Comparison of ENCODE assay signal across 19 cellular contexts in the genomic region with DNA sequence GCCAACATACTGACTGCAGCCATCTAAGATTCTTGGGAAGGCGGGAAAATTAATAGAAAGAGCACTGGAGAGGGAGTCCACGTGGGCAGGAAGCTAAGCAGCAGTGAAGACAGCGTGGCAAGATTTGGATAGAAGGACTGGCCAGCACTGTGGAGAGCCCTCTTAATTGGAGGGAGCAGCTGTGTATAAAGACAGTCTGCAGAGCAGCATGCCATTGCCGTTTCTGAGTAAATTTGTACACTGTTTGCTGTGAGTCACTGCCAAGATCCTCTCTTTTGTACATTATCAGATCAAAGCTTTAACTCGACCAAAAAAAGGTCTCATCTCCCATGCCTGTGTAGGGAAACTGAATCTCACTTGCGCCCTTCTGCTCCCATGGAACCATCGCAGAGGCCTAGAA. TPM values are rescaled to one million over a fixed set of nuclear protein-coding genes. Genes with fewer than 3 reads are reported as not detected.
DNase-seq lines count a peak whose midpoint lies in the region; ATAC-seq and TF ChIP-seq lines count a peak whose summit lies in the region.
"Had no signal": no experiment of that assay in that cellular context is flagged by ENCODE, and none has a peak within 500 bp of the region (broad histone marks: within the 10 kb centered on the region; RNA-seq: fewer than 3 reads in every experiment).

No MANE protein-coding gene starts in this region.

- no peaks in the 10 kb centered on the region for H3K9me3 Mint-ChIP-seq in activated CD4-positive, alpha-beta T cell treated with anti-CD3 and anti-CD28 coated beads, Interleukin-2, amount 10 ng/mL, durations not matched to agents 24 days and 14 days

- peak overlapping the region; percentile 0 for H3K27ac Mint-ChIP-seq in activated CD4-positive, alpha-beta T cell treated with anti-CD3 and anti-CD28 coated beads, Interleukin-2, amount 10 ng/mL, durations not matched to agents 24 days and 14 days

- intact Hi-C loops in activated CD4-positive, alpha-beta T cell treated with anti-CD3 and anti-CD28 coated beads, Interleukin-2, amount 10 ng/mL, durations not matched to agents 24 days and 14 days (cut with micrococcal nuclease), result no loop called here
- intact Hi-C loops in gastrocnemius medialis (cut with DNase I; ENCODE audit: low total_unique reads), result no loop called here

- no peak overlapping the region for H3K4me3 Mint-ChIP-seq in activated CD4-positive, alpha-beta T cell treated with anti-CD3 and anti-CD28 coated beads, Interleukin-2, amount 10 ng/mL, durations not matched to agents 24 days and 14 days

- peak overlapping the region; percentile 67 for H3K27ac ChIP-seq in neutrophil
- H3K27ac ChIP-seq in gastrocnemius medialis, result no peak overlapping the region
- H3K27ac ChIP-seq: A549, brain microvascular endothelial cell, hepatocyte, KMS-11 had no signal

- H3K4me1 Mint-ChIP-seq in activated CD4-positive, alpha-beta T cell treated with anti-CD3 and anti-CD28 coated beads, Interleukin-2, amount 10 ng/mL, durations not matched to agents 24 days and 14 days, result peaks cover 22% of the 10 kb centered on the region

- H3K36me3 Mint-ChIP-seq in activated CD4-positive, alpha-beta T cell treated with anti-CD3 and anti-CD28 coated beads, Interleukin-2, amount 10 ng/mL, durations not matched to agents 24 days and 14 days (ENCODE audit: low read depth), result peaks cover 26% of the 10 kb centered on the region

- no peaks in the 10 kb centered on the region for H3K27me3 Mint-ChIP-seq in activated CD4-positive, alpha-beta T cell treated with anti-CD3 and anti-CD28 coated beads, Interleukin-2, amount 10 ng/mL, durations not matched to agents 24 days and 14 days

- no peaks in the 10 kb centered on the region for H3K27me3 ChIP-seq in neutrophil
- H3K27me3 ChIP-seq in gastrocnemius medialis, result no peaks in the 10 kb centered on the region
- H3K27me3 ChIP-seq: brain microvascular endothelial cell had no signal

- H3K4me1 ChIP-seq in neutrophil (ENCODE audit: control insufficient read depth in 1 of 2, insufficient read depth in 1 of 2, low read depth in 1 of 2, low read length in 1 of 2) (peaks cover 11 to 12% of the 10 kb centered on the region in 2 experiments), gastrocnemius medialis (no peaks in the 10 kb centered on the region)
- H3K4me1 ChIP-seq: A549 had no signal

- TF ChIP-seq CTCF in astrocyte of the spinal cord (IDR thresholded peaks at IDR 0.05; ENCODE audit: low read depth, low read length) (no peak), neutrophil (IDR thresholded peaks at IDR 0.05) (no peak), gastrocnemius medialis (IDR thresholded peaks at IDR 0.05 in 4 of 5, conservative IDR thresholded peaks at IDR 0.05 in 1 of 5) (no peak)

- TF ChIP-seq POLR2A in gastrocnemius medialis (IDR thresholded peaks at IDR 0.05), result no peak

- ATAC-seq in HG03439 (IDR thresholded peaks at IDR 0.05; ENCODE audit: unreplicated experiment) (no peak), gastrocnemius medialis (no peak)
- ATAC-seq: A549, right cardiac atrium had no signal

- peaks cover 22% of the 10 kb centered on the region for H3K36me3 ChIP-seq in neutrophil
- H3K36me3 ChIP-seq in gastrocnemius medialis, result no peaks in the 10 kb centered on the region
- H3K36me3 ChIP-seq: brain microvascular endothelial cell had no signal

- H3K4me3 ChIP-seq in astrocyte of the spinal cord (ENCODE audit: low read depth, low read length), result no peak overlapping the region
- H3K4me3 ChIP-seq in neutrophil (ENCODE audit: low read depth in 1 of 2, low read length in 1 of 2), result no peak overlapping the region
- H3K4me3 ChIP-seq in gastrocnemius medialis, result no peak overlapping the region
- H3K4me3 ChIP-seq: A549, hepatocyte had no signal

- in situ Hi-C loops in astrocyte of the spinal cord (cut with HindIII; ENCODE audit: low sequenced_read_pairs) (no loop called here), gastrocnemius medialis (cut with MboI; ENCODE audit: low sequenced_read_pairs in 4 of 4) (no loop called here)

- DNase-seq in activated CD4-positive, alpha-beta T cell treated with anti-CD3 and anti-CD28 coated beads, Interleukin-2, amount 10 ng/mL, durations not matched to agents 24 days and 14 days, result no peak
- DNase-seq in activated CD4-positive, alpha-beta T cell treated with anti-CD3 and anti-CD28 coated beads, Interleukin-2, amount 50 U/mL, for 4 hours, result no peak
- DNase-seq in NCI-H69 (lab: John Stamatoyannopoulos, UW) (peak; percentile 85), astrocyte of the spinal cord (ENCODE audit: low read depth, low spot score) (peak; percentile 27), NK-92 (lab: John Stamatoyannopoulos, UW; ENCODE audit: unreplicated experiment) (no peak), gastrocnemius medialis (no peak)
- DNase-seq: activated effector memory CD4-positive, alpha-beta T cell treated with Interleukin-2 at 50 U/mL for 16 hours; brain microvascular endothelial cell; dermis blood vessel endothelial cell; GOT3; NCI-H1694 treated with DMSO at 0.1 percent for 48 hours; NCI-H524; right cardiac atrium had no signal

- H3K9me3 ChIP-seq in neutrophil (no peaks in the 10 kb centered on the region), gastrocnemius medialis (no peaks in the 10 kb centered on the region)
- H3K9me3 ChIP-seq: A549 had no signal

RNA-seq across cellular contexts. Expression of gene INSYN2B, which starts 45.3 kb away (rescaled TPM):
- not detected in 2 replicates for total RNA-seq in activated CD4-positive, alpha-beta T cell treated with anti-CD3 and anti-CD28 coated beads, Interleukin-2, amount 10 ng/mL, durations not matched to agents 24 days and 14 days
- total RNA-seq in gastrocnemius medialis, result under 1 TPM in 1 of 4 donors, not detected in 3; 0.07 TPM
- total RNA-seq: activated CD8-positive, alpha-beta memory T cell treated with anti-CD3 and anti-CD28 coated beads for 36 hours had no signal

Comparison
In these comparisons a context has a peak if more than half of its experiments do, and no peak if none do; other contexts are left out.
1. DNase-seq: peak in NCI-H69 (single experiment) and astrocyte of the spinal cord (single experiment); none in activated CD4-positive, alpha-beta T cell treated with anti-CD3 and anti-CD28 coated beads, Interleukin-2, amount 10 ng/mL, durations not matched to agents 24 days and 14 days (single experiment), activated CD4-positive, alpha-beta T cell treated with anti-CD3 and anti-CD28 coated beads, Interleukin-2, amount 50 U/mL, for 4 hours (0 of 2), NK-92 (single experiment) and gastrocnemius medialis (0 of 2).